Comparison of ENCODE assay signal across 14 cellular contexts in genomic region chrX:78997870-78998558, GRCh38. TPM values are rescaled to one million over a fixed set of nuclear protein-coding genes. Genes with fewer than 3 reads are reported as not detected.
DNase-seq lines count a peak whose midpoint lies in the region; ATAC-seq, FAIRE-seq and TF ChIP-seq lines count a peak whose summit lies in the region.
"Had no signal": no experiment of that assay in that cellular context is flagged by ENCODE, and none has a peak within 500 bp of the region (broad histone marks: within the 10 kb centered on the region; RNA-seq: fewer than 3 reads in every experiment).

No MANE protein-coding gene starts in this region.

- H3K36me3 Mint-ChIP-seq in activated T-cell treated with anti-CD3 and anti-CD28 coated beads, Interleukin-2, amount 50 U/mL, for 24 hours (ENCODE audit: low read depth), result no peaks in the 10 kb centered on the region

- H3K4me3 Mint-ChIP-seq in activated T-cell treated with anti-CD3 and anti-CD28 coated beads, Interleukin-2, amount 50 U/mL, for 24 hours, result no peak overlapping the region
- H3K4me3 Mint-ChIP-seq: nephron progenitor cell had no signal

- peaks cover 5% of the 10 kb centered on the region for H3K9me3 Mint-ChIP-seq in activated T-cell treated with anti-CD3 and anti-CD28 coated beads, Interleukin-2, amount 50 U/mL, for 24 hours

- no peaks in the 10 kb centered on the region for H3K9me3 ChIP-seq in mucosa of descending colon
- H3K9me3 ChIP-seq: breast epithelium, thoracic aorta had no signal

- H3K4me3 ChIP-seq in mucosa of descending colon, result no peak overlapping the region
- H3K4me3 ChIP-seq: breast epithelium, thoracic aorta had no signal

- peaks cover 7% of the 10 kb centered on the region for H3K4me1 Mint-ChIP-seq in activated T-cell treated with anti-CD3 and anti-CD28 coated beads, Interleukin-2, amount 50 U/mL, for 24 hours (ENCODE audit: low read depth)
- H3K4me1 Mint-ChIP-seq: nephron progenitor cell had no signal

- ATAC-seq in mucosa of descending colon, result no peak
- no peak for ATAC-seq in GM18868 (IDR thresholded peaks at IDR 0.05; ENCODE audit: unreplicated experiment)
- ATAC-seq: sciatic nerve had no signal

- peak overlapping the region; percentile 19 for H3K27ac Mint-ChIP-seq in activated T-cell treated with anti-CD3 and anti-CD28 coated beads, Interleukin-2, amount 50 U/mL, for 24 hours
- H3K27ac Mint-ChIP-seq: nephron progenitor cell had no signal

- intact Hi-C loops in mucosa of descending colon (cut with DNase I, micrococcal nuclease), result no loop called here

- no peaks in the 10 kb centered on the region for H3K4me1 ChIP-seq in mucosa of descending colon (ENCODE audit: low read depth)
- H3K4me1 ChIP-seq: breast epithelium had no signal

- DNase-seq in GM12891 (ENCODE audit: insufficient read length, low spot score), result no peak
- DNase-seq in OCI-M1 (lab: John Stamatoyannopoulos, UW), result peak; percentile 52
- DNase-seq in activated T-cell treated with anti-CD3 and anti-CD28 coated beads, Interleukin-2, amount 50 U/mL, for 24 hours, result peak; percentile 32
- DNase-seq in mucosa of descending colon, result peak; percentile 12 to 42 (median 17)
- no peak for DNase-seq in occipital lobe (lab: John Stamatoyannopoulos, UW)
- DNase-seq in NCI-H2107 treated with DMSO at 0.1 percent for 48 hours (lab: John Stamatoyannopoulos, UW; ENCODE audit: unreplicated experiment), result no peak
- DNase-seq: MV-4-11, nephron progenitor cell, SW 1271 had no signal

- TF ChIP-seq CTCF in mucosa of descending colon (IDR thresholded peaks at IDR 0.05), result no peak

- peaks cover 38% of the 10 kb centered on the region for H3K27me3 Mint-ChIP-seq in activated T-cell treated with anti-CD3 and anti-CD28 coated beads, Interleukin-2, amount 50 U/mL, for 24 hours

- no peaks in the 10 kb centered on the region for H3K36me3 ChIP-seq in mucosa of descending colon (ENCODE audit: low read depth)
- H3K36me3 ChIP-seq: thoracic aorta had no signal

- no peak for TF ChIP-seq POLR2A in GM12891 (IDR thresholded peaks at IDR 0.05; ENCODE audit: low read depth, low read length)

- FAIRE-seq in GM12891 (lab: Jason Lieb, UNC), result peak; percentile 58

TF ChIP-seq in GM12891, 5 proteins besides CTCF, POLR2A, EP300 and RAD21:
- no peak for TF ChIP-seq PAX5 (IDR thresholded peaks at IDR 0.05; ENCODE audit: insufficient read depth, low read length, severe bottlenecking)
- TF ChIP-seq SPI1 (IDR thresholded peaks at IDR 0.05; ENCODE audit: low read depth, low read length), result no peak
- no peak for TF ChIP-seq TAF1 (IDR thresholded peaks at IDR 0.05; ENCODE audit: low read depth, low read length)
- no peak for TF ChIP-seq POLR2AphosphoS5 (IDR thresholded peaks at IDR 0.05; ENCODE audit: low read depth, low read length)
- TF ChIP-seq POU2F2 (IDR thresholded peaks at IDR 0.05; ENCODE audit: low read depth, low read length), result no peak

RNA-seq across cellular contexts. Expression of gene P2RY10, which starts 52.8 kb away (rescaled TPM):
- polyA plus RNA-seq in GM12891 (2012; ENCODE audit: low read depth, missing spikeins), result 39.9 TPM
- total RNA-seq in mucosa of descending colon (1 to 10 TPM in 2 of 3 donors, under 1 TPM in 1; 0.82 to 2.5 (median 2.3) TPM), occipital lobe (not detected)
- total RNA-seq: HT-29 had no signal

Comparison
In these comparisons a context has a peak if more than half of its experiments do, and no peak if none do; other contexts are left out.
1. DNase-seq: peak in OCI-M1 (single experiment), activated T-cell treated with anti-CD3 and anti-CD28 coated beads, Interleukin-2, amount 50 U/mL, for 24 hours (single experiment) and mucosa of descending colon (3 of 3); none in GM12891 (single experiment), occipital lobe (single experiment) and NCI-H2107 treated with DMSO at 0.1 percent for 48 hours (single experiment).